Comparison of ENCODE assay signal across 7 cellular contexts in the genomic region with DNA sequence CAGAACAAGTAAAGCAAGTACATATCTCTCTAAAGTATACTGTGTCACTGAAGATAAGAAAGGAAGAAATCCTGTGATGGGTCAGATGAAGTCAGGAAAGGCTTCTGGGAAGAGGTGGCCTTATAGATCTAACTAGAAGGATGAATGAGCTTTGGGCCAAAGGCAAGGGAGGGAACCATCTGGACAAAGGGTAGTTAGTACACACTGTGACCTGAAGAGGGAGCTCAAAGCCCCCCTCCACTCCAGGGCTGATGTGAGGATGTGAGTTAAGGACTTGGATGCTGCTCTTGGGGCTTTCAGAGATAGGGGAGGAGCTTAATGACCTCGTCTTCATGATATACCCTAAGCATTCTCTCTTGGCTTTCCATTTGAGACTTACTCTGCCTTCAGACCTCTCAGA.
DNase-seq lines count a peak whose midpoint lies in the region; ATAC-seq, FAIRE-seq and TF ChIP-seq lines count a peak whose summit lies in the region.

No MANE protein-coding gene starts in this region.

- no CpG with 5 or more reads among the region's 1 CpG for WGBS in H9 (ENCODE audit: extremely low coverage, insufficient read length, low lambda C conversion rate)
- WGBS in GM12878 (ENCODE audit: insufficient coverage, insufficient replicate concordance, low lambda C conversion rate, missing lambda C conversion rate) = 8% methylated on average over 1 of the region's 1 CpG
- WGBS in HepG2 (ENCODE audit: low lambda C conversion rate) = 0% methylated on average over 1 of the region's 1 CpG

- no peak for TF ChIP-seq POLR2A in GM12878 (IDR thresholded peaks at IDR 0.05; ENCODE audit: low read depth, low read length)
- TF ChIP-seq POLR2A in HepG2 (IDR thresholded peaks at IDR 0.05; ENCODE audit: insufficient read depth in 1 of 2, low read depth in 2 of 2, low read length in 2 of 2) = no peak

- peak; percentile 63 for TF ChIP-seq RAD21 in GM12878 (IDR thresholded peaks at IDR 0.05; ENCODE audit: insufficient read depth, low read depth, low read length)
- TF ChIP-seq RAD21 in HepG2 (CRISPR knock-in tag; IDR thresholded peaks at IDR 0.05) = peak; percentile 29; the same call in 1 of the 2 replicates

- H3K27ac ChIP-seq in H9 (ENCODE audit: insufficient read length, low read depth, low read length) (no peak overlapping the region), GM12878 (ENCODE audit: control insufficient read depth, insufficient read depth) (no peak overlapping the region), HepG2 (ENCODE audit: extremely low read length, insufficient read depth, low read length) (no peak overlapping the region)

- H3K9me3 Mint-ChIP-seq in H9 = no peaks in the 10 kb centered on the region

- no peak overlapping the region for H4K5ac ChIP-seq in H9 (ENCODE audit: insufficient read length, low read depth, low read length)

- SMC1A ChIA-PET in GM12878 (lab: Charles Lee; ENCODE audit: uncharacterized antibody, unreplicated experiment) = interaction anchor here (0.5 to 2.8 kb wide), 10 partner anchors 13 to 785 kb away, joined by 3 to 17 read pairs (median 3); no protein-coding TSS in a partner anchor

- H2AFZ ChIP-seq in H9 (ENCODE audit: low read length) = no peak overlapping the region
- H2AFZ ChIP-seq in GM12878 (ENCODE audit: control insufficient read depth, low read depth, low read length) = no peak overlapping the region
- no peak overlapping the region for H2AFZ ChIP-seq in HepG2 (ENCODE audit: low read length)

- H3K27me3 Mint-ChIP-seq in H9 (ENCODE audit: low read depth) = no peaks in the 10 kb centered on the region

- H3K4me1 Mint-ChIP-seq in H9 = peaks cover 10 to 17% of the 10 kb centered on the region in 2 experiments

- H3K23me2 ChIP-seq in H9 (ENCODE audit: insufficient read length, low read depth, low read length, poor library complexity, severe bottlenecking) = no peaks in the 10 kb centered on the region

- H3K9me3 ChIP-seq in H9 (ENCODE audit: control insufficient read depth, low read depth, low read length) (no peaks in the 10 kb centered on the region), NT2/D1 (ENCODE audit: insufficient read depth, low read length) (no peaks in the 10 kb centered on the region), GM12878 (replicated peaks; ENCODE audit: control insufficient read depth, insufficient read depth, low read length) (no peaks in the 10 kb centered on the region), HepG2 (ENCODE audit: low read length) (no peaks in the 10 kb centered on the region)

- H3K4ac ChIP-seq in H9 (ENCODE audit: low read depth, low read length) = no peak overlapping the region

- H3T11ph ChIP-seq in H9 (ENCODE audit: low read length) = no peak overlapping the region

- no peaks in the 10 kb centered on the region for H3K79me1 ChIP-seq in H9 (ENCODE audit: insufficient read depth, low read depth, low read length, poor library complexity, severe bottlenecking)

- DNase-seq in Daoy (ENCODE audit: low read depth) = peak; percentile 63
- DNase-seq in H9 = peak; percentile 83
- peak; percentile 88 for DNase-seq in NT2/D1 (ENCODE audit: low read depth, low spot score)
- peak; percentile 9 for DNase-seq in GM12878 (ENCODE audit: low read depth, low spot score)
- DNase-seq in HepG2 (ENCODE audit: low spot score) = peak; percentile 29

- no peak overlapping the region for H2BK5ac ChIP-seq in H9 (ENCODE audit: insufficient read length, low read length)

- peak; percentile 93 for TF ChIP-seq CTCF in H9 (conservative IDR thresholded peaks at IDR 0.05)
- peak; percentile 60 to 71 (median 62) for TF ChIP-seq CTCF in GM12878 (IDR thresholded peaks at IDR 0.05 in 2 of 3, conservative IDR thresholded peaks at IDR 0.05 in 1 of 3; ENCODE audit: control insufficient read depth in 2 of 3, extremely low read depth in 1 of 3, insufficient read depth in 1 of 3, low read depth in 3 of 3, low read length in 3 of 3)
- TF ChIP-seq CTCF in HepG2 (CRISPR knock-in tag; IDR thresholded peaks at IDR 0.05) = peak; percentile 77

- CTCF ChIA-PET in GM12878 (lab: Yijun Ruan, JAX) (interaction anchor here (0.6 to 3.3 kb wide), 41 partner anchors 10 to 436 kb away, joined by 3 to 27 read pairs (median 4); no protein-coding TSS in a partner anchor), HepG2 (lab: Yijun Ruan, JAX; ENCODE audit: low intra/inter-chr PET ratio, low total read pairs) (interaction anchor here (1.4 kb wide), 1 partner anchor 434 kb away, joined by 5 read pairs; no protein-coding TSS in a partner anchor)

- H2AK5ac ChIP-seq in H9 (ENCODE audit: insufficient read length, low read length) = no peak overlapping the region

- H4K91ac ChIP-seq in H9 (ENCODE audit: insufficient read length, low read depth, low read length) = no peak overlapping the region

- H3K4me3 ChIP-seq in NT2/D1 (ENCODE audit: insufficient read length, low read depth) (no peak overlapping the region), GM12878 (no peak overlapping the region), HepG2 (replicated peaks in 1 of 3; ENCODE audit: insufficient read depth in 1 of 3, low read depth in 2 of 3, low read length in 3 of 3) (no peak overlapping the region)

- H3K27me3 ChIP-seq in H9 (ENCODE audit: insufficient read depth, low read length) = no peaks in the 10 kb centered on the region
- no peaks in the 10 kb centered on the region for H3K27me3 ChIP-seq in NT2/D1 (ENCODE audit: insufficient read depth, insufficient read length)
- H3K27me3 ChIP-seq in GM12878 (replicated peaks in 1 of 2; ENCODE audit: control insufficient read depth in 2 of 2, insufficient read depth in 2 of 2, low read length in 1 of 2) = no peaks in the 10 kb centered on the region
- H3K27me3 ChIP-seq in HepG2 (ENCODE audit: control insufficient read depth in 1 of 2, insufficient read depth in 2 of 2, low read length in 2 of 2) = no peaks in the 10 kb centered on the region; a peak in 1 of 5 replicates

- H4K20me1 ChIP-seq in H9 (ENCODE audit: control insufficient read depth, insufficient read depth, insufficient read length) (no peaks in the 10 kb centered on the region), GM12878 (ENCODE audit: control insufficient read depth, insufficient read depth) (no peaks in the 10 kb centered on the region), HepG2 (ENCODE audit: insufficient read depth, low read length) (no peaks in the 10 kb centered on the region)

- no peaks in the 10 kb centered on the region for H3K4me1 ChIP-seq in H9 (ENCODE audit: insufficient read depth, low read length)
- no peaks in the 10 kb centered on the region for H3K4me1 ChIP-seq in NT2/D1 (ENCODE audit: insufficient read depth, insufficient read length)
- H3K4me1 ChIP-seq in GM12878 (ENCODE audit: control insufficient read depth, insufficient read depth, low read length) = peaks cover 17% of the 10 kb centered on the region
- H3K4me1 ChIP-seq in HepG2 (ENCODE audit: insufficient read depth, low read length) = no peaks in the 10 kb centered on the region

- RAD21 ChIA-PET in GM12878 (lab: Charles Lee; ENCODE audit: unreplicated experiment) = interaction anchor here (0.5 to 2.3 kb wide), 10 partner anchors 25 to 434 kb away, joined by 3 to 14 read pairs (median 4); no protein-coding TSS in a partner anchor

- H3K14ac ChIP-seq in H9 (ENCODE audit: insufficient read depth, low read length) = no peak overlapping the region

- TF ChIP-seq EP300 in GM12878 (IDR thresholded peaks at IDR 0.05; ENCODE audit: borderline replicate concordance in 1 of 2, control insufficient read depth in 1 of 2, low read depth in 2 of 2, low read length in 2 of 2) = no peak
- no peak for TF ChIP-seq EP300 in HepG2 (IDR thresholded peaks at IDR 0.05; ENCODE audit: low read depth in 2 of 2, low read length in 2 of 2)
- TF ChIP-seq EP300 in HepG2 (CRISPR knock-in tag; IDR thresholded peaks at IDR 0.05; ENCODE audit: borderline replicate concordance) = no peak

- no peak overlapping the region for H3K56ac ChIP-seq in H9 (ENCODE audit: insufficient read length, low read depth, low read length)

- BruUV-seq in GM12878 (replicated peaks; lab: Mats Ljungman, UMichigan) = no TSS peak
- BruUV-seq in HepG2 (replicated peaks; lab: Mats Ljungman, UMichigan) = no TSS peak

- H3K27ac Mint-ChIP-seq in H9 = no peak overlapping the region

- H3K23ac ChIP-seq in H9 (ENCODE audit: insufficient read length, low read depth, low read length) = no peak overlapping the region

- POLR2A ChIA-PET in GM12878 (lab: Charles Lee) = no interaction called here
- POLR2A ChIA-PET in HepG2 (lab: Yijun Ruan, JAX) = no interaction called here

- in situ Hi-C loops in GM12878 (cut with MboI) = no loop called here
- in situ Hi-C loops in HepG2 (cut with HindIII; ENCODE audit: extremely low pct_ligation_motif_present, low pct_unique_long_range_greater_than_20kb) = loop anchor here (10.0 kb wide), 1 partner anchor 184 kb away; the partner anchor contains the start of gene CACNG3

- FAIRE-seq in GM12878 (lab: Jason Lieb, UNC) (peak; percentile 27), HepG2 (lab: Jason Lieb, UNC) (peak; percentile 64)

- H3K36me3 Mint-ChIP-seq in H9 (ENCODE audit: insufficient read depth in 1 of 3, low read depth in 3 of 3) = no peaks in the 10 kb centered on the region

- ATAC-seq in GM12878 (peak; percentile 82), HepG2 (peak; percentile 86), HG03520 (IDR thresholded peaks at IDR 0.05; ENCODE audit: unreplicated experiment) (no peak), HG03039 (IDR thresholded peaks at IDR 0.05; ENCODE audit: unreplicated experiment) (no peak)

- H3K4me2 ChIP-seq in H9 (ENCODE audit: insufficient read depth, insufficient read length, low read length) (no peak overlapping the region), GM12878 (ENCODE audit: control insufficient read depth, insufficient read depth) (no peak overlapping the region), HepG2 (ENCODE audit: low read depth, low read length) (no peak overlapping the region)

- H3K79me2 ChIP-seq in H9 (ENCODE audit: insufficient read depth, low read length) (no peaks in the 10 kb centered on the region), GM12878 (ENCODE audit: control insufficient read depth, insufficient read depth, low read length) (no peaks in the 10 kb centered on the region; the same call in 1 of the 2 replicates), HepG2 (ENCODE audit: insufficient read depth, low read length) (no peaks in the 10 kb centered on the region)

- no peak overlapping the region for H2BK12ac ChIP-seq in H9 (ENCODE audit: insufficient read length, low read depth, low read length)

- H3K36me3 ChIP-seq in NT2/D1 (ENCODE audit: insufficient read depth, insufficient read length, low read length) (no peaks in the 10 kb centered on the region), GM12878 (ENCODE audit: control insufficient read depth in 2 of 2, insufficient read depth in 2 of 2, low read length in 1 of 2) (peaks cover 4% of the 10 kb centered on the region in 2 experiments; a peak in 3 of 4 replicates), HepG2 (replicated peaks in 1 of 2; ENCODE audit: control insufficient read depth in 1 of 2, insufficient read depth in 2 of 2, low read length in 2 of 2) (no peaks in the 10 kb centered on the region)

- H2BK15ac ChIP-seq in H9 (ENCODE audit: low read depth, low read length) = no peak overlapping the region

- no peak overlapping the region for H3K18ac ChIP-seq in H9 (ENCODE audit: insufficient read length, low read depth, low read length)

- H2BK20ac ChIP-seq in H9 (ENCODE audit: low read depth, low read length, poor library complexity, severe bottlenecking) = no peak overlapping the region

- H3K9ac ChIP-seq in H9 (ENCODE audit: extremely low read depth, insufficient read length, low read length) = no peak overlapping the region
- H3K9ac ChIP-seq in NT2/D1 (ENCODE audit: insufficient read length, low read depth) = no peak overlapping the region
- H3K9ac ChIP-seq in GM12878 (ENCODE audit: control insufficient read depth, insufficient read depth, low read length) = no peak overlapping the region
- H3K9ac ChIP-seq in HepG2 (ENCODE audit: insufficient read depth, low read depth, low read length) = no peak overlapping the region

- intact Hi-C loops in GM12878 (cut with micrococcal nuclease; ENCODE audit: unreplicated experiment) (loop anchor here (10.0 kb wide), 1 partner anchor 434 kb away; no protein-coding TSS in a partner anchor), HepG2 (cut with micrococcal nuclease; ENCODE audit: unreplicated experiment) (loop anchor here (1.0 kb wide), 1 partner anchor 433 kb away; no protein-coding TSS in a partner anchor)

- no peak overlapping the region for H2BK120ac ChIP-seq in H9 (ENCODE audit: low read depth, low read length, poor library complexity, severe bottlenecking)

- no peak overlapping the region for H3K4me3 Mint-ChIP-seq in H9

- no peak overlapping the region for H4K8ac ChIP-seq in H9 (replicated peaks; ENCODE audit: insufficient read length, low read depth, low read length)

Comparison
In these comparisons a context has a peak if more than half of its experiments do, and no peak if none do; other contexts are left out.
1. DNase-seq: peak in every context shown above with its lines; median percentile 88 in NT2/D1; 83 in H9; 63 in Daoy; 29 in HepG2; 9 in GM12878.
2. ATAC-seq: peak in GM12878 (single experiment) and HepG2 (single experiment); none in HG03520 (single experiment) and HG03039 (single experiment).
3. Peak in every context shown above with its lines, with median percentiles within 50 percentile points of each other: CTCF ChIP-seq.